ENCODE assay signal across 2 cellular contexts in genomic region chr3:39962566-39962965, GRCh38.
TF ChIP-seq lines count a peak whose summit lies in the region.

No MANE protein-coding gene starts in this region.

TF ChIP-seq in SK-N-SH treated with all-trans-retinoic acid at 6 μM for 48 hours, 23 proteins besides CTCF, POLR2A, EP300 and RAD21 (continued from another document):
- no peak for TF ChIP-seq CSRNP3 (CRISPR knock-in tag; IDR thresholded peaks at IDR 0.05)
- TF ChIP-seq ZFP3 (CRISPR knock-in tag; IDR thresholded peaks at IDR 0.05) = no peak
- TF ChIP-seq ZNF70 (CRISPR knock-in tag; IDR thresholded peaks at IDR 0.05) = no peak
- TF ChIP-seq ZFP30 (CRISPR knock-in tag; IDR thresholded peaks at IDR 0.05) = no peak
- TF ChIP-seq TCF4 (CRISPR knock-in tag; IDR thresholded peaks at IDR 0.05; ENCODE audit: borderline replicate concordance) = no peak
- TF ChIP-seq SNAI2 (CRISPR knock-in tag; IDR thresholded peaks at IDR 0.05) = no peak
- no peak for TF ChIP-seq CREB5 (CRISPR knock-in tag; IDR thresholded peaks at IDR 0.05; ENCODE audit: low read depth)
- no peak for TF ChIP-seq GLIS3 (CRISPR knock-in tag; IDR thresholded peaks at IDR 0.05)
- TF ChIP-seq TSHZ2 (CRISPR knock-in tag; IDR thresholded peaks at IDR 0.05) = no peak

TF ChIP-seq in SK-N-SH, 30 proteins besides CTCF, POLR2A, EP300 and RAD21 (continued from another document):
- TF ChIP-seq TAF1 (IDR thresholded peaks at IDR 0.05; ENCODE audit: borderline replicate concordance, low read depth, low read length) (no peak), FOXJ3 (CRISPR knock-in tag; IDR thresholded peaks at IDR 0.05) (no peak), TCF12 (IDR thresholded peaks at IDR 0.05) (no peak), SMC3 (IDR thresholded peaks at IDR 0.05; ENCODE audit: low read depth, low read length) (no peak), TEAD4 (IDR thresholded peaks at IDR 0.05; ENCODE audit: borderline replicate concordance, insufficient read depth) (no peak), YY1 (IDR thresholded peaks at IDR 0.05; ENCODE audit: low read depth) (no peak), GABPA (IDR thresholded peaks at IDR 0.05; ENCODE audit: low read depth) (no peak)
TF ChIP-seq in SK-N-SH: peak in this region for 0.
